In the genomic region with DNA sequence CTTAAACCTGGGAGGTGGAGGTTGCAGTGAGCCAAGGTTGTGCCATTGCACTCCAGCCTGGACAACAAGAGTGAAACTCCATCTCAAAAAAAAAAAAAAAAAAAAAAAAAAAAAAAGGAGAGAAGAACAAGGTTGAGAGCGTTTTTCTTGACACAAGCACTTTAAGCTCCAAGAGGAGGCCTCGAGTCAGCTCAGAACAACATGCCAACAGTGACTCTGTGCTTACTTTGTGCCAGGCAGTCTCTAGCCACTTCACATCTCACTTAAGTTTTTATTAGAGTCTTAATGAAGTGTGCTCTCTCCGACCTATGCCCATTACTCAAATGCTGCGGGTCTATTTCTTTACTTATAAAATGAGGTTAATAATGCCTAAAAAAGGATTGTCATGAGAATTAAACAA, we compare ENCODE assay signal across 20 cellular contexts. TPM values are rescaled to one million over a fixed set of nuclear protein-coding genes. Genes with fewer than 3 reads are reported as not detected.
DNase-seq lines count a peak whose midpoint lies in the region; ATAC-seq and TF ChIP-seq lines count a peak whose summit lies in the region.
"Had no signal": no experiment of that assay in that cellular context is flagged by ENCODE, and none has a peak within 500 bp of the region (broad histone marks: within the 10 kb centered on the region; RNA-seq: fewer than 3 reads in every experiment).

No MANE protein-coding gene starts in this region.

- H3K9me3 ChIP-seq in Karpas-422 (ENCODE audit: low read length) (no peaks in the 10 kb centered on the region), lower lobe of right lung (no peaks in the 10 kb centered on the region), upper lobe of right lung (no peaks in the 10 kb centered on the region)
- H3K9me3 ChIP-seq: SK-N-SH had no signal

- intact Hi-C loops in lower lobe of right lung (cut with DNase I) (no loop called here), upper lobe of right lung (cut with DNase I) (no loop called here)

- no peaks in the 10 kb centered on the region for H3K9me2 ChIP-seq in Karpas-422 (replicated peaks; ENCODE audit: insufficient read depth, low read length)
- H3K9me2 ChIP-seq: SK-N-SH had no signal

- no peaks in the 10 kb centered on the region for H3K27me3 ChIP-seq in Karpas-422 (ENCODE audit: low read length)
- H3K27me3 ChIP-seq in lower lobe of right lung (ENCODE audit: low read depth), result no peaks in the 10 kb centered on the region
- H3K27me3 ChIP-seq in upper lobe of right lung, result no peaks in the 10 kb centered on the region
- no peaks in the 10 kb centered on the region for H3K27me3 ChIP-seq in foreskin keratinocyte

- peaks cover 94% of the 10 kb centered on the region for H3K36me3 ChIP-seq in Karpas-422 (ENCODE audit: insufficient read depth, low read length)
- peaks cover 74% of the 10 kb centered on the region for H3K36me3 ChIP-seq in lower lobe of right lung
- peaks cover 76% of the 10 kb centered on the region for H3K36me3 ChIP-seq in upper lobe of right lung

- ATAC-seq in activated naive CD8-positive, alpha-beta T cell treated with anti-CD3 and anti-CD28 coated beads, Interleukin-2, amount 50 U/mL, for 24 hours, result no peak
- ATAC-seq in lower lobe of right lung (peak; percentile 79 to 81), upper lobe of right lung (peak; percentile 81), foreskin keratinocyte (no peak)
- ATAC-seq: HCT116, HepG2, K562 had no signal

- no peaks in the 10 kb centered on the region for H3K9me3 Mint-ChIP-seq in activated naive CD8-positive, alpha-beta T cell (ENCODE audit: low read depth)
- H3K9me3 Mint-ChIP-seq in activated naive CD8-positive, alpha-beta T cell treated with anti-CD3 and anti-CD28 coated beads, Interleukin-2, amount 50 U/mL, for 24 hours, result no peaks in the 10 kb centered on the region

- H4K20me1 ChIP-seq in Karpas-422 (ENCODE audit: insufficient read depth, low read depth, low read length), result peaks cover 93% of the 10 kb centered on the region

- H3K4me2 ChIP-seq in Karpas-422 (ENCODE audit: low read depth, low read length, poor library complexity, severe bottlenecking), result no peak overlapping the region
- H3K4me2 ChIP-seq: PC-9, SK-N-SH had no signal

- TF ChIP-seq CTCF in lower lobe of right lung (IDR thresholded peaks at IDR 0.05) (no peak), upper lobe of right lung (IDR thresholded peaks at IDR 0.05) (no peak), foreskin keratinocyte (conservative IDR thresholded peaks at IDR 0.05) (no peak)

- peaks cover 82% of the 10 kb centered on the region for H3K4me1 Mint-ChIP-seq in activated naive CD8-positive, alpha-beta T cell (ENCODE audit: low read depth)
- peaks cover 62% of the 10 kb centered on the region for H3K4me1 Mint-ChIP-seq in activated naive CD8-positive, alpha-beta T cell treated with anti-CD3 and anti-CD28 coated beads, Interleukin-2, amount 50 U/mL, for 24 hours

- H3K4me1 ChIP-seq in Karpas-422 (ENCODE audit: low read length) (peaks cover 65% of the 10 kb centered on the region), lower lobe of right lung (peaks cover 61% of the 10 kb centered on the region), upper lobe of right lung (peaks cover 50% of the 10 kb centered on the region), foreskin keratinocyte (peaks cover 8% of the 10 kb centered on the region)

- H3K27ac Mint-ChIP-seq in activated naive CD8-positive, alpha-beta T cell, result peak overlapping the region; percentile 34
- no peak overlapping the region for H3K27ac Mint-ChIP-seq in activated naive CD8-positive, alpha-beta T cell treated with anti-CD3 and anti-CD28 coated beads, Interleukin-2, amount 50 U/mL, for 24 hours
- H3K27ac Mint-ChIP-seq: B cell had no signal

- peak overlapping the region; percentile 16 for H3K27ac ChIP-seq in Karpas-422 (ENCODE audit: low read length)
- peak overlapping the region; percentile 21 for H3K27ac ChIP-seq in lower lobe of right lung
- peak overlapping the region; percentile 49 for H3K27ac ChIP-seq in upper lobe of right lung
- no peak overlapping the region for H3K27ac ChIP-seq in foreskin keratinocyte
- H3K27ac ChIP-seq: HL-60, PC-9 had no signal

- H3K4me3 ChIP-seq in Karpas-422 (ENCODE audit: low read length) (no peak overlapping the region), lower lobe of right lung (no peak overlapping the region), upper lobe of right lung (no peak overlapping the region)
- H3K4me3 ChIP-seq: K562, PC-9 had no signal

- DNase-seq in activated naive CD8-positive, alpha-beta T cell treated with anti-CD3 and anti-CD28 coated beads, Interleukin-2, amount 50 U/mL, for 24 hours, result no peak
- DNase-seq in Karpas-422 (no peak), lower lobe of right lung (peak; percentile 41), upper lobe of right lung (no peak), NCI-H1417 (lab: John Stamatoyannopoulos, UW) (no peak), foreskin keratinocyte (no peak), NCI-H2029 treated with DMSO at 0.1 percent for 48 hours (lab: John Stamatoyannopoulos, UW) (no peak)
- DNase-seq: NCI-H1092 treated with DMSO at 0.1 percent for 48 hours, NCI-H2081 treated with DMSO at 0.1 percent for 48 hours, NCI-H69, PC-9, RPMI8226, SHP77 treated with DMSO at 0.1 percent for 48 hours, SK-N-SH had no signal

- no peak overlapping the region for H3K4me3 Mint-ChIP-seq in activated naive CD8-positive, alpha-beta T cell
- no peak overlapping the region for H3K4me3 Mint-ChIP-seq in activated naive CD8-positive, alpha-beta T cell treated with anti-CD3 and anti-CD28 coated beads, Interleukin-2, amount 50 U/mL, for 24 hours
- H3K4me3 Mint-ChIP-seq: B cell had no signal

- peaks cover 61% of the 10 kb centered on the region for H3K79me2 ChIP-seq in Karpas-422 (ENCODE audit: low read length)

- no peak overlapping the region for H3K9ac ChIP-seq in Karpas-422 (ENCODE audit: low read length)
- H3K9ac ChIP-seq: SK-N-SH had no signal

- no peak overlapping the region for H2AFZ ChIP-seq in Karpas-422 (ENCODE audit: low read length)
- H2AFZ ChIP-seq: PC-9 had no signal

- peaks cover 15% of the 10 kb centered on the region for H3K36me3 Mint-ChIP-seq in activated naive CD8-positive, alpha-beta T cell
- H3K36me3 Mint-ChIP-seq in activated naive CD8-positive, alpha-beta T cell treated with anti-CD3 and anti-CD28 coated beads, Interleukin-2, amount 50 U/mL, for 24 hours (ENCODE audit: low read depth), result peaks cover 61% of the 10 kb centered on the region

- H3K27me3 Mint-ChIP-seq in activated naive CD8-positive, alpha-beta T cell, result no peaks in the 10 kb centered on the region
- no peaks in the 10 kb centered on the region for H3K27me3 Mint-ChIP-seq in activated naive CD8-positive, alpha-beta T cell treated with anti-CD3 and anti-CD28 coated beads, Interleukin-2, amount 50 U/mL, for 24 hours
- H3K27me3 Mint-ChIP-seq: B cell had no signal

RNA-seq across cellular contexts. Expression of a gene that starts 13.0 kb away (rescaled TPM):
- 931 and 967 TPM in 2 replicates for total RNA-seq in Karpas-422 (2014; rRNA removed; shearing (Covaris generic); ENCODE audit: low replicate concordance)
- total RNA-seq in lower lobe of right lung (518 TPM), upper lobe of right lung (628 TPM), foreskin keratinocyte (141 and 174 TPM in 2 replicates)
- 124 and 152 TPM in 2 replicates for polyA plus RNA-seq in foreskin keratinocyte

Comparison
In these comparisons a context has a peak if more than half of its experiments do, and no peak if none do; other contexts are left out.
1. ATAC-seq: peak in lower lobe of right lung (2 of 2) and upper lobe of right lung (single experiment); none in activated naive CD8-positive, alpha-beta T cell treated with anti-CD3 and anti-CD28 coated beads, Interleukin-2, amount 50 U/mL, for 24 hours (single experiment) and foreskin keratinocyte (single experiment).